In genomic region chr5:108504974-108505373, GRCh38 we compare ENCODE assay signal across 35 cellular contexts.
"Had no signal": no experiment of that assay in that cellular context is flagged by ENCODE, and none has a peak within 500 bp of the region (broad histone marks: within the 10 kb centered on the region; RNA-seq: fewer than 3 reads in every experiment).

No MANE protein-coding gene starts in this region.

- H3K4me1 ChIP-seq: adrenal gland, body of pancreas, breast epithelium had no signal

- FAIRE-seq: astrocyte, colon had no signal

- H3K9me3 ChIP-seq: adrenal gland, body of pancreas had no signal

- H3K27me3 ChIP-seq: adrenal gland, body of pancreas, brain microvascular endothelial cell, breast epithelium had no signal

- ATAC-seq: activated CD4-positive, alpha-beta T cell treated with anti-CD3 and anti-CD28 coated beads for 36 hours; activated CD4-positive, CD25-positive, alpha-beta regulatory T cell treated with anti-CD3 and anti-CD28 coated beads, Interleukin-2, amount 50 U/mL, for 24 hours; activated CD8-positive, alpha-beta memory T cell treated with anti-CD3 and anti-CD28 coated beads, Interleukin-2, amount 10 ng/mL, durations not matched to agents 7 days and 5 days; activated CD8-positive, alpha-beta T cell treated with anti-CD3 and anti-CD28 coated beads, Interleukin-2, amount 10 ng/mL, durations not matched to agents 7 days and 5 days; activated naive CD4-positive, alpha-beta T cell treated with anti-CD3 and anti-CD28 coated beads, Interleukin-2, amount 50 U/mL, for 72 hours; body of pancreas; WTC11 had no signal

- H3K4me3 ChIP-seq: adrenal gland, body of pancreas, breast epithelium, coronary artery had no signal

- H3K27ac ChIP-seq: adrenal gland, body of pancreas, brain microvascular endothelial cell, breast epithelium, coronary artery, WERI-Rb-1 had no signal

- H3K36me3 ChIP-seq: adrenal gland, brain microvascular endothelial cell, breast epithelium, WERI-Rb-1 had no signal

- DNase-seq: activated CD4-positive, alpha-beta memory T cell treated with anti-CD3 and anti-CD28 coated beads, Interleukin-2, amount 10 ng/mL, durations not matched to agents 7 days and 5 days; activated CD4-positive, alpha-beta T cell treated with anti-CD3 and anti-CD28 coated beads for 1 hour; activated CD4-positive, alpha-beta T cell treated with anti-CD3 and anti-CD28 coated beads for 36 hours; activated CD4-positive, alpha-beta T cell treated with anti-CD3 and anti-CD28 coated beads for 48 hours; activated CD4-positive, alpha-beta T cell treated with anti-CD3 and anti-CD28 coated beads, Interleukin-2, amount 10 ng/mL, durations not matched to agents 7 days and 5 days; activated CD4-positive, alpha-beta T cell treated with anti-CD3 and anti-CD28 coated beads, Interleukin-2, amount 50 U/mL, for 48 hours; activated CD4-positive, CD25-positive, alpha-beta regulatory T cell; activated CD8-positive, alpha-beta memory T cell treated with anti-CD3 and anti-CD28 coated beads for 24 hours; activated CD8-positive, alpha-beta memory T cell treated with anti-CD3 and anti-CD28 coated beads, Interleukin-2, amount 10 ng/mL, durations not matched to agents 7 days and 5 days; activated CD8-positive, alpha-beta memory T cell treated with anti-CD3 and anti-CD28 coated beads, Interleukin-2, amount 50 U/mL, for 48 hours; activated CD8-positive, alpha-beta T cell treated with anti-CD3 and anti-CD28 coated beads, Interleukin-2, amount 10 ng/mL, durations not matched to agents 7 days and 5 days; activated effector memory CD4-positive, alpha-beta T cell treated with Interleukin-2 at 50 U/mL for 16 hours; activated gamma-delta T cell treated with Interleukin-2 at 50 U/mL for 16 hours; activated naive CD4-positive, alpha-beta T cell; activated naive CD4-positive, alpha-beta T cell treated with anti-CD3 and anti-CD28 coated beads for 36 hours; activated naive CD4-positive, alpha-beta T cell treated with anti-CD3 and anti-CD28 coated beads, Interleukin-2, amount 50 U/mL, for 16 hours; activated naive CD8-positive, alpha-beta T cell treated with anti-CD3 and anti-CD28 coated beads for 36 hours; activated T-cell treated with anti-CD3 and anti-CD28 coated beads, Interleukin-2, amount 50 U/mL, for 24 hours; activated T-cell treated with anti-CD3 and anti-CD28 coated beads, Interleukin-2, amount 50 U/mL, for 48 hours; adrenal gland; amniotic stem cell; aorta; body of pancreas; brain microvascular endothelial cell; central memory CD4-positive, alpha-beta T cell; T-helper 2 cell; T-helper 9 cell; WERI-Rb-1 had no signal
